Comparison of ENCODE assay signal across 27 cellular contexts in the genomic region with DNA sequence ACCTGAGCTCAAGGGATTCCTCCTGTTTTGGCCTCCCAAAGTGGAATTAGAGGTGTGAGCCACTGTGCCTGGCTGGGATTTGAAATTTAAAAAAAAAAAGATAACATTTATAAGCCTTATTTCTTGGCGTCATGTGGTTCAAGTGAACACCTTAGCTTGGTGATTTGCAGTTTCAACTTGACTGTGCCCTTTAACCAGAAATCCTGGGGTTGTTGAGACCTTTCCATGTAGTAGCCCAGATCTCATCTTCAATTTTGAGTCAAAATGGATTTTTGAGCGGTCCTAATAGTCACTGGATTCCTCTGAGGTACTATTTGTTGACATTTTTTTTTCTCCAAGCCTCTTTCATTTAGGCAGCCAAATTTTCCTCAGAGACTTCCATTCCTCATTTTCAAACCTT. TPM values are rescaled to one million over a fixed set of nuclear protein-coding genes. Genes with fewer than 3 reads are reported as not detected.
"Had no signal": no experiment of that assay in that cellular context is flagged by ENCODE, and none has a peak within 500 bp of the region (broad histone marks: within the 10 kb centered on the region; RNA-seq: fewer than 3 reads in every experiment).

No MANE protein-coding gene starts in this region.

- DNase-seq: activated CD4-positive, alpha-beta T cell treated with anti-CD3 and anti-CD28 coated beads, Interleukin-2, amount 50 U/mL, for 1 hour; activated CD4-positive, CD25-positive, alpha-beta regulatory T cell treated with anti-CD3 and anti-CD28 coated beads, Interleukin-2, amount 50 U/mL, for 72 hours; activated CD8-positive, alpha-beta memory T cell treated with anti-CD3 and anti-CD28 coated beads, Interleukin-2, amount 10 ng/mL, durations not matched to agents 7 days and 5 days; activated CD8-positive, alpha-beta T cell treated with anti-CD3 and anti-CD28 coated beads for 36 hours; activated gamma-delta T cell treated with Interleukin-2 at 50 U/mL for 16 hours; central memory CD4-positive, alpha-beta T cell; endodermal cell; foreskin keratinocyte; heart right ventricle; midbrain; naive thymus-derived CD4-positive, alpha-beta T cell; occipital lobe; right cardiac atrium; spleen; stimulated activated naive CD8-positive, alpha-beta T cell treated with anti-CD3 and anti-CD28 coated beads, Interleukin-15, Interleukin-2, amounts not matched to agents 100 U/mL and 50 U/mL, for 24 hours; trophoblast cell had no signal

- H3K4me3 Mint-ChIP-seq: activated CD8-positive, alpha-beta memory T cell treated with anti-CD3 and anti-CD28 coated beads, Interleukin-2, amount 10 ng/mL, durations not matched to agents 7 days and 5 days; activated CD8-positive, alpha-beta T cell treated with anti-CD3 and anti-CD28 coated beads for 36 hours; dendritic cell treated with granulocyte-macrophage colony-stimulating factor and Interleukin-4, amounts not matched to agents 40 ng/mL and 50 ng/mL, for 4 days; endodermal cell; naive thymus-derived CD4-positive, alpha-beta T cell; neural crest cell had no signal

- H2AFZ ChIP-seq: parathyroid adenoma had no signal

- ATAC-seq: activated CD8-positive, alpha-beta memory T cell treated with anti-CD3 and anti-CD28 coated beads, Interleukin-2, amount 10 ng/mL, durations not matched to agents 7 days and 5 days; activated CD8-positive, alpha-beta T cell treated with anti-CD3 and anti-CD28 coated beads for 36 hours; activated naive CD4-positive, alpha-beta T cell treated with anti-CD3 and anti-CD28 coated beads, Interleukin-2, amount 50 U/mL, for 72 hours; foreskin keratinocyte; heart right ventricle; naive thymus-derived CD4-positive, alpha-beta T cell; right cardiac atrium; stimulated activated naive CD8-positive, alpha-beta T cell treated with anti-CD3 and anti-CD28 coated beads, Interleukin-15, Interleukin-2, amounts not matched to agents 100 U/mL and 50 U/mL, for 24 hours had no signal

- H3K4me1 ChIP-seq: breast epithelium, esophagus muscularis mucosa, foreskin keratinocyte, heart right ventricle, spleen had no signal

- H3K79me2 ChIP-seq: parathyroid adenoma had no signal

- H3K27ac Mint-ChIP-seq: activated CD8-positive, alpha-beta memory T cell treated with anti-CD3 and anti-CD28 coated beads, Interleukin-2, amount 10 ng/mL, durations not matched to agents 7 days and 5 days; activated CD8-positive, alpha-beta T cell treated with anti-CD3 and anti-CD28 coated beads for 36 hours; activated naive CD4-positive, alpha-beta T cell treated with anti-CD3 and anti-CD28 coated beads, Interleukin-2, amount 50 U/mL, for 72 hours; dendritic cell treated with granulocyte-macrophage colony-stimulating factor and Interleukin-4, amounts not matched to agents 40 ng/mL and 50 ng/mL, for 4 days; endodermal cell; naive thymus-derived CD4-positive, alpha-beta T cell had no signal

- H3K36me3 Mint-ChIP-seq: activated CD8-positive, alpha-beta memory T cell treated with anti-CD3 and anti-CD28 coated beads, Interleukin-2, amount 10 ng/mL, durations not matched to agents 7 days and 5 days; activated naive CD4-positive, alpha-beta T cell treated with anti-CD3 and anti-CD28 coated beads, Interleukin-2, amount 50 U/mL, for 72 hours; naive thymus-derived CD4-positive, alpha-beta T cell had no signal

- H3K9me3 Mint-ChIP-seq: activated CD8-positive, alpha-beta T cell treated with anti-CD3 and anti-CD28 coated beads for 36 hours; activated naive CD4-positive, alpha-beta T cell treated with anti-CD3 and anti-CD28 coated beads, Interleukin-2, amount 50 U/mL, for 72 hours; dendritic cell treated with granulocyte-macrophage colony-stimulating factor and Interleukin-4, amounts not matched to agents 40 ng/mL and 50 ng/mL, for 4 days; endodermal cell; naive thymus-derived CD4-positive, alpha-beta T cell; neural crest cell had no signal

- H3K4me3 ChIP-seq: breast epithelium, esophagus muscularis mucosa, heart right ventricle, spleen, thoracic aorta had no signal

- H3K27ac ChIP-seq: breast epithelium, esophagus muscularis mucosa, foreskin keratinocyte, heart right ventricle, parathyroid adenoma, spleen, thoracic aorta had no signal

- H3K36me3 ChIP-seq: breast epithelium, esophagus muscularis mucosa, heart right ventricle, spleen, thoracic aorta had no signal

- H3K27me3 ChIP-seq: breast epithelium, spleen had no signal

- H3K4me1 Mint-ChIP-seq: naive thymus-derived CD4-positive, alpha-beta T cell had no signal

RNA-seq across cellular contexts. Expression of gene FGF8, which starts 51.5 kb away (rescaled TPM):
- total RNA-seq: activated CD8-positive, alpha-beta memory T cell treated with anti-CD3 and anti-CD28 coated beads, Interleukin-2, amount 10 ng/mL, durations not matched to agents 7 days and 5 days; activated naive CD4-positive, alpha-beta T cell treated with anti-CD3 and anti-CD28 coated beads, Interleukin-2, amount 50 U/mL, for 72 hours; breast epithelium; esophagus muscularis mucosa; foreskin keratinocyte; glomerular endothelial cell; kidney epithelial cell; lower leg skin; naive thymus-derived CD4-positive, alpha-beta T cell; occipital lobe; pulmonary artery endothelial cell; right cardiac atrium; spleen; thoracic aorta had no signal
- polyA plus RNA-seq: foreskin keratinocyte; heart right ventricle; naive thymus-derived CD4-positive, alpha-beta T cell; right cardiac atrium had no signal
